In the genomic region with DNA sequence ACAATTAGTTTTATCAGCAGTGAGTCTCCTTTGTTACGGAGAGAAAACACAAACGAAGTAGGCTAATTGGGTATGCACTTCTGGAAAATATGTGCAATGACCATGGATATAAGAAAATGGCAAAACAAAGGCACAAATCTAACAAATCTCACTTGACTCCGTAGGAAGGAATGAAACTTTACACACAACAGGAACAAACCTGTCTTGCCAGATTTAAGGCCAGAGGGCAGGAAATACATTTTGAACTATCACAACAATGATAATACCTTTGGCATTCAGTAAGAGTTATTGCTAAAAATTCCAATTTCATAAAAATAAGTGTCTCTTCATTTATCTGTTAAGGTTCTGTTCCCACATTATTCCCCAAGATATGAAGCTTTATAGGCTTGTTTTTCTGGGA, we compare ENCODE assay signal across 15 cellular contexts.
"Had no signal": no experiment of that assay in that cellular context is flagged by ENCODE, and none has a peak within 500 bp of the region (broad histone marks: within the 10 kb centered on the region; RNA-seq: fewer than 3 reads in every experiment).

No MANE protein-coding gene starts in this region.

- H3K27ac ChIP-seq: esophagus muscularis mucosa, tibial artery had no signal

- H3K27me3 ChIP-seq: esophagus muscularis mucosa, tibial artery had no signal

- ATAC-seq: activated CD8-positive, alpha-beta T cell treated with anti-CD3 and anti-CD28 coated beads for 36 hours; activated T-cell treated with anti-CD3 and anti-CD28 coated beads, Interleukin-2, amount 50 U/mL, for 4 hours; effector memory CD8-positive, alpha-beta T cell; natural killer cell treated with Interleukin-12 subunit alpha and Interleukin-12 subunit beta and Interleukin-15 and Interleukin-18, amount 100 ng/mL, for 72 hours; stimulated activated memory B cell treated with anti-CD40 and anti-IgM and Interleukin-4, amounts not matched to agents 10 μg/mL and 1 μg/mL and 100 μg/mL, for 72 hours had no signal

- DNase-seq: activated CD4-positive, alpha-beta T cell treated with anti-CD3 and anti-CD28 coated beads for 4 hours; activated CD8-positive, alpha-beta T cell treated with anti-CD3 and anti-CD28 coated beads for 36 hours; activated effector memory CD4-positive, alpha-beta T cell treated with anti-CD3 and anti-CD28 coated beads, Interleukin-2, amount 50 U/mL, for 16 hours; activated T-cell treated with anti-CD3 and anti-CD28 coated beads, Interleukin-2, amount 50 U/mL, for 4 hours; amniotic stem cell; effector memory CD8-positive, alpha-beta T cell; hypothalamus; mesendoderm; posterior cingulate gyrus; retina; stimulated activated CD4-positive, alpha-beta T cell treated with anti-CD3 and anti-CD28 coated beads, Interleukin-2, amount 100 ng/mL, for 48 hours; tibial artery had no signal

- H3K4me3 ChIP-seq: esophagus muscularis mucosa, tibial artery had no signal

- H3K4me1 ChIP-seq: esophagus muscularis mucosa, tibial artery had no signal
